In genomic region chr11:19844806-19845205, GRCh38 we compare ENCODE assay signal across 15 cellular contexts.
"Had no signal": no experiment of that assay in that cellular context is flagged by ENCODE, and none has a peak within 500 bp of the region (broad histone marks: within the 10 kb centered on the region; RNA-seq: fewer than 3 reads in every experiment).

No MANE protein-coding gene starts in this region.

- H3K4me3 Mint-ChIP-seq: activated CD4-positive, alpha-beta T cell treated with anti-CD3 and anti-CD28 coated beads, Interleukin-2, amount 10 ng/mL, durations not matched to agents 24 days and 14 days; activated naive CD4-positive, alpha-beta T cell treated with anti-CD3 and anti-CD28 coated beads for 36 hours; effector memory CD8-positive, alpha-beta T cell; neural progenitor cell; T-helper 1 cell treated with Interleukin-12 subunit alpha and Interleukin-12 subunit beta and Interleukin-4 antibody, amounts not matched to agents 30 μg/mL and 1 μg/mL, for 36 hours; WTC11 had no signal

- H3K36me3 ChIP-seq: cardiac muscle cell, colonic mucosa, neural progenitor cell, pancreas had no signal

- H2AFZ ChIP-seq: neural progenitor cell had no signal

- H3K4me2 ChIP-seq: neural progenitor cell had no signal

- H3K9me3 Mint-ChIP-seq: activated CD4-positive, alpha-beta T cell treated with anti-CD3 and anti-CD28 coated beads, Interleukin-2, amount 10 ng/mL, durations not matched to agents 24 days and 14 days; activated naive CD4-positive, alpha-beta T cell treated with anti-CD3 and anti-CD28 coated beads for 36 hours; effector memory CD8-positive, alpha-beta T cell; neural progenitor cell; T-helper 1 cell treated with Interleukin-12 subunit alpha and Interleukin-12 subunit beta and Interleukin-4 antibody, amounts not matched to agents 30 μg/mL and 1 μg/mL, for 36 hours; WTC11 had no signal

- H3K27ac ChIP-seq: cardiac muscle cell, colonic mucosa, neural progenitor cell, pancreas, tibial nerve had no signal

- H3K36me3 Mint-ChIP-seq: neural progenitor cell had no signal

- H3K4me1 ChIP-seq: colonic mucosa had no signal

- H3K27me3 Mint-ChIP-seq: activated CD4-positive, alpha-beta T cell treated with anti-CD3 and anti-CD28 coated beads, Interleukin-2, amount 10 ng/mL, durations not matched to agents 24 days and 14 days had no signal

- H3K27ac Mint-ChIP-seq: activated CD4-positive, alpha-beta T cell treated with anti-CD3 and anti-CD28 coated beads, Interleukin-2, amount 10 ng/mL, durations not matched to agents 24 days and 14 days; activated naive CD4-positive, alpha-beta T cell treated with anti-CD3 and anti-CD28 coated beads for 36 hours; effector memory CD8-positive, alpha-beta T cell; neural progenitor cell; T-helper 1 cell treated with Interleukin-12 subunit alpha and Interleukin-12 subunit beta and Interleukin-4 antibody, amounts not matched to agents 30 μg/mL and 1 μg/mL, for 36 hours; WTC11 had no signal

- FAIRE-seq: astrocyte, pancreas had no signal

- H3K4me1 Mint-ChIP-seq: activated CD4-positive, alpha-beta T cell treated with anti-CD3 and anti-CD28 coated beads, Interleukin-2, amount 10 ng/mL, durations not matched to agents 24 days and 14 days had no signal

- ATAC-seq: effector memory CD8-positive, alpha-beta T cell; pancreas; SK-N-SH treated with all-trans-retinoic acid at 6 μM for 48 hours; WTC11 had no signal

- H3K27me3 ChIP-seq: colonic mucosa, neural progenitor cell, pancreas, tibial nerve had no signal

- H3K9ac ChIP-seq: neural progenitor cell had no signal

- H3K9me3 ChIP-seq: colonic mucosa, pancreas, tibial nerve had no signal

- DNase-seq: activated CD4-positive, alpha-beta T cell treated with anti-CD3 and anti-CD28 coated beads, Interleukin-2, amount 10 ng/mL, durations not matched to agents 24 days and 14 days; activated naive CD4-positive, alpha-beta T cell treated with anti-CD3 and anti-CD28 coated beads for 36 hours; colonic mucosa; effector memory CD8-positive, alpha-beta T cell; left colon; pancreas; retina had no signal

- H3K4me3 ChIP-seq: cardiac muscle cell, colonic mucosa, lung, neural progenitor cell, pancreas, tibial nerve had no signal
